10 cellular contexts compared by ENCODE assay signal in genomic region chrX:120020305-120020704, GRCh38. TPM values are rescaled to one million over a fixed set of nuclear protein-coding genes. Genes with fewer than 3 reads are reported as not detected.
"Had no signal": no experiment of that assay in that cellular context is flagged by ENCODE, and none has a peak within 500 bp of the region (broad histone marks: within the 10 kb centered on the region; RNA-seq: fewer than 3 reads in every experiment).

No MANE protein-coding gene starts in this region.

- H3K4me3 Mint-ChIP-seq: IgD-negative memory B cell had no signal

- H3K36me3 Mint-ChIP-seq: IgD-negative memory B cell had no signal

- H3K4me3 ChIP-seq: K562 had no signal

- H3K9ac ChIP-seq: KMS-11 had no signal

- H3K27ac Mint-ChIP-seq: IgD-negative memory B cell had no signal

- DNase-seq: IMR-90, KBM-7, KG1 had no signal

- H3K4me2 ChIP-seq: KMS-11 had no signal

- ATAC-seq: HepG2, K562 had no signal

- H3K27ac ChIP-seq: HL-60, KMS-11 had no signal

RNA-seq across cellular contexts. Expression of gene RHOXF2B, which starts 57.2 kb away (rescaled TPM):
- total RNA-seq: HepG2, HT-29, HT1080, IMR-90 had no signal
